In the genomic region with DNA sequence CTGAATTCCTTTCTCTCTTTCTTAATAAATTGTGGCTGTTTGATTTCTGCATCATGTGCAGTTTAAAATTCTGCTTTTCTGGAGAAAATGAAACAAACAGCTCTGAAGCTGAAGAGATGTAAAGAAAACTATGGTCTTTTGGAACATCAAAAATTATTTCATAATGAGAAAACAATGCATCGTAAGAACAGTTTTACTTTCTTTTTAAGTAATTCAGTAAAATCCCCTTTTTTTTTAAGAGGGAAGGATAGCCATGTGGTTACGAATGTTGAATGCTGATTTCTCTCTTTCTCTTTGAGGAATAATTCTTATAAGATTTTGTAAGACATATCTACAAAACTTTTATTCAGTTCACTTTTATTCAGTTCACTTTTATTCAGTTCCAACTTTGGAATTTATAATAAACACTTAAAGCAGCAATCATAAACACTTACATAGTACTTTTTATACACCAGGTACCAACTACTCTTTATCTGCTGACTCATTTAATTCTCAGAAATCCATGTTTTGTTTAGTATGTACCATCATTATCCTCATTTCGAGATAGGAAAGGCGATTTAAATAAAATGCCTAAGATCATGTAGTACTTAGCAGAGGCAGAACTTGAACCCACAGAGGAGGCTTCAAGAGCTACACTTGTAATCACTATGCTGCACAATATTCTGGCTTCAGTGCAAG, we compare ENCODE assay signal across 24 cellular contexts. TPM values are rescaled to one million over a fixed set of nuclear protein-coding genes. Genes with fewer than 3 reads are reported as not detected.
DNase-seq lines count a peak whose midpoint lies in the region; ATAC-seq, FAIRE-seq and TF ChIP-seq lines count a peak whose summit lies in the region.
"Had no signal": no experiment of that assay in that cellular context is flagged by ENCODE, and none has a peak within 500 bp of the region (broad histone marks: within the 10 kb centered on the region; RNA-seq: fewer than 3 reads in every experiment).

No MANE protein-coding gene starts in this region.

- in situ Hi-C loops in IMR-90 (cut with MboI; ENCODE audit: low sequenced_read_pairs) = no loop called here

- no peak overlapping the region for H3K27ac Mint-ChIP-seq in stimulated activated naive B cell treated with anti-CD40 and anti-IgM and Interleukin-4, amounts not matched to agents 10 μg/mL and 1 μg/mL and 100 μg/mL, for 72 hours
- H3K27ac Mint-ChIP-seq in naive thymus-derived CD4-positive, alpha-beta T cell = no peak overlapping the region

- CTCF ChIA-PET in A549 (lab: Yijun Ruan, JAX) (no interaction called here), IMR-90 (lab: Yijun Ruan, JAX) (no interaction called here)
- CTCF ChIA-PET in naive thymus-derived CD4-positive, alpha-beta T cell (lab: Charles Lee) = no interaction called here

- H2BK15ac ChIP-seq in IMR-90 (ENCODE audit: low read depth, low read length) = no peak overlapping the region

- H3K9ac ChIP-seq in IMR-90 (ENCODE audit: low read depth, low read length) = no peak overlapping the region

- no peak for TF ChIP-seq EP300 in A549 (IDR thresholded peaks at IDR 0.05)

- H3K4me1 ChIP-seq in A549 (no peaks in the 10 kb centered on the region), IMR-90 (ENCODE audit: control insufficient read depth, insufficient read depth, low read length) (no peaks in the 10 kb centered on the region)
- no peaks in the 10 kb centered on the region for H3K4me1 ChIP-seq in naive thymus-derived CD4-positive, alpha-beta T cell (ENCODE audit: control insufficient read depth in 2 of 2, insufficient read depth in 2 of 2, low read length in 2 of 2)
- H3K4me1 ChIP-seq: Peyer's patch, SJCRH30 had no signal

- H2BK120ac ChIP-seq in IMR-90 (ENCODE audit: low read depth, low read length) = no peak overlapping the region

- POLR2A ChIA-PET in A549 (lab: Yijun Ruan, JAX) (no interaction called here), IMR-90 (lab: Charles Lee; ENCODE audit: unreplicated experiment) (no interaction called here)
- POLR2A ChIA-PET in naive thymus-derived CD4-positive, alpha-beta T cell (lab: Charles Lee) = no interaction called here

- WGBS in A549 (ENCODE audit: missing lambda C conversion rate) = 17% methylated on average over 4 of the region's 4 CpGs
- WGBS in IMR-90 (ENCODE audit: extremely low coverage in 2 of 2, insufficient read length in 1 of 2), 2 experiments = no CpG with 5 or more reads among the region's 4 CpGs

- no peaks in the 10 kb centered on the region for H3K79me1 ChIP-seq in IMR-90 (ENCODE audit: low read depth in 1 of 2, low read length in 2 of 2)

- no peak overlapping the region for H2AFZ ChIP-seq in IMR-90 (replicated peaks; ENCODE audit: low read length, poor library complexity)

- peaks cover 0 to 1% of the 10 kb centered on the region in 2 donors for H3K9me3 Mint-ChIP-seq in stimulated activated naive B cell treated with anti-CD40 and anti-IgM and Interleukin-4, amounts not matched to agents 10 μg/mL and 1 μg/mL and 100 μg/mL, for 72 hours
- peaks cover 0 to 14% (median 0%) of the 10 kb centered on the region in 11 donors for H3K9me3 Mint-ChIP-seq in naive thymus-derived CD4-positive, alpha-beta T cell

- no peak overlapping the region for H3K4ac ChIP-seq in IMR-90 (ENCODE audit: low read depth, low read length)

- no peak for TF ChIP-seq RAD21 in A549 (conservative IDR thresholded peaks at IDR 0.05 in 1 of 2, IDR thresholded peaks at IDR 0.05 in 1 of 2)
- no peak for TF ChIP-seq RAD21 in IMR-90 (IDR thresholded peaks at IDR 0.05; ENCODE audit: low read length)

- no peaks in the 10 kb centered on the region for H3K9me1 ChIP-seq in IMR-90 (ENCODE audit: insufficient read depth, low read length)

- H2BK20ac ChIP-seq in IMR-90 (ENCODE audit: low read depth, low read length) = no peak overlapping the region

- no peak overlapping the region for H2AK5ac ChIP-seq in IMR-90 (ENCODE audit: low read depth, low read length)

- no peak overlapping the region for H3K4me3 Mint-ChIP-seq in stimulated activated naive B cell treated with anti-CD40 and anti-IgM and Interleukin-4, amounts not matched to agents 10 μg/mL and 1 μg/mL and 100 μg/mL, for 72 hours
- H3K4me3 Mint-ChIP-seq in naive thymus-derived CD4-positive, alpha-beta T cell = no peak overlapping the region

- H3K18ac ChIP-seq in IMR-90 (ENCODE audit: low read depth, low read length) = no peak overlapping the region

- H3K36me3 ChIP-seq in IMR-90 (ENCODE audit: control insufficient read depth, insufficient read depth, low read length) = no peaks in the 10 kb centered on the region
- H3K36me3 ChIP-seq in naive thymus-derived CD4-positive, alpha-beta T cell (ENCODE audit: control insufficient read depth in 2 of 3, insufficient read depth in 3 of 3, low read length in 3 of 3) = no peaks in the 10 kb centered on the region
- H3K36me3 ChIP-seq in H7 (replicated peaks; ENCODE audit: control insufficient read depth, insufficient read depth, low read length) = no peaks in the 10 kb centered on the region
- H3K36me3 ChIP-seq: BE2C, Peyer's patch, SJCRH30 had no signal

- H3K27me3 ChIP-seq in IMR-90 (ENCODE audit: control insufficient read depth, insufficient read depth, low read length) = no peaks in the 10 kb centered on the region
- no peaks in the 10 kb centered on the region for H3K27me3 ChIP-seq in naive thymus-derived CD4-positive, alpha-beta T cell (ENCODE audit: control insufficient read depth in 2 of 2, insufficient read depth in 2 of 2, low read length in 2 of 2)
- no peaks in the 10 kb centered on the region for H3K27me3 ChIP-seq in H7 (ENCODE audit: control insufficient read depth, insufficient read depth, low read length)
- H3K27me3 ChIP-seq: BE2C, Peyer's patch, SJCRH30 had no signal

- H3K4me2 ChIP-seq in A549 = no peak overlapping the region
- H3K4me2 ChIP-seq in IMR-90 (ENCODE audit: low read depth, low read length) = no peak overlapping the region

- H3K56ac ChIP-seq in IMR-90 (ENCODE audit: extremely low read depth, insufficient read depth, low read length) = no peak overlapping the region; the same call in 1 of the 2 replicates

- no peak for TF ChIP-seq POLR2A in A549 (IDR thresholded peaks at IDR 0.05; ENCODE audit: low read length)
- TF ChIP-seq POLR2A in IMR-90 (IDR thresholded peaks at IDR 0.05; ENCODE audit: low read depth, low read length) = no peak

- H4K8ac ChIP-seq in IMR-90 (ENCODE audit: low read depth in 2 of 2, low read length in 2 of 2) = no peak overlapping the region

- no peak overlapping the region for H2BK5ac ChIP-seq in IMR-90 (ENCODE audit: low read depth, low read length, poor library complexity, severe bottlenecking)

- no peak overlapping the region for H4K91ac ChIP-seq in IMR-90 (ENCODE audit: insufficient read depth, low read depth, low read length)

- H3K23ac ChIP-seq in IMR-90 (ENCODE audit: low read depth, low read length) = no peak overlapping the region

- no peaks in the 10 kb centered on the region for H3K4me1 Mint-ChIP-seq in stimulated activated naive B cell treated with anti-CD40 and anti-IgM and Interleukin-4, amounts not matched to agents 10 μg/mL and 1 μg/mL and 100 μg/mL, for 72 hours
- no peaks in the 10 kb centered on the region for H3K4me1 Mint-ChIP-seq in naive thymus-derived CD4-positive, alpha-beta T cell

- no TSS peak for BruUV-seq in IMR-90 (replicated peaks; lab: Mats Ljungman, UMichigan)

- FAIRE-seq in A549 (lab: Jason Lieb, UNC) = no peak
- FAIRE-seq: D721Med had no signal

- H4K20me1 ChIP-seq in IMR-90 (ENCODE audit: insufficient read depth, low read length) = no peaks in the 10 kb centered on the region

- intact Hi-C loops in IMR-90 (cut with micrococcal nuclease) = no loop called here
- intact Hi-C loops in naive thymus-derived CD4-positive, alpha-beta T cell (cut with micrococcal nuclease) = no loop called here

- no peaks in the 10 kb centered on the region for H3K27me3 Mint-ChIP-seq in stimulated activated naive B cell treated with anti-CD40 and anti-IgM and Interleukin-4, amounts not matched to agents 10 μg/mL and 1 μg/mL and 100 μg/mL, for 72 hours
- no peaks in the 10 kb centered on the region for H3K27me3 Mint-ChIP-seq in naive thymus-derived CD4-positive, alpha-beta T cell

- no peaks in the 10 kb centered on the region for H3K36me3 Mint-ChIP-seq in stimulated activated naive B cell treated with anti-CD40 and anti-IgM and Interleukin-4, amounts not matched to agents 10 μg/mL and 1 μg/mL and 100 μg/mL, for 72 hours
- H3K36me3 Mint-ChIP-seq in naive thymus-derived CD4-positive, alpha-beta T cell = no peaks in the 10 kb centered on the region

- dilution Hi-C loops in IMR-90 (cut with HindIII; ENCODE audit: low sequenced_read_pairs, unreplicated experiment) = no loop called here

- H3K27ac ChIP-seq in A549 (no peak overlapping the region), IMR-90 (ENCODE audit: insufficient read depth, low read length) (no peak overlapping the region)
- no peak overlapping the region for H3K27ac ChIP-seq in naive thymus-derived CD4-positive, alpha-beta T cell (ENCODE audit: low read depth, low read length)
- H3K27ac ChIP-seq: HL-60, Peyer's patch, SJCRH30 had no signal

- H3K14ac ChIP-seq in IMR-90 (replicated peaks; ENCODE audit: low read depth, low read length) = no peak overlapping the region

- no peaks in the 10 kb centered on the region for H3K9me3 ChIP-seq in A549
- H3K9me3 ChIP-seq in IMR-90 (ENCODE audit: control insufficient read depth, insufficient read depth, low read length) = peaks cover 5% of the 10 kb centered on the region
- no peaks in the 10 kb centered on the region for H3K9me3 ChIP-seq in naive thymus-derived CD4-positive, alpha-beta T cell (ENCODE audit: control insufficient read depth in 2 of 3, low read length in 3 of 3)
- H3K9me3 ChIP-seq: BE2C, Peyer's patch, SJCRH30 had no signal

- DNase-seq in A549 (ENCODE audit: low read depth in 1 of 2, low spot score in 1 of 2) (no peak), IMR-90 (no peak), OCI-M1 (lab: John Stamatoyannopoulos, UW) (peak; percentile 74), H7 (no peak)
- no peak for DNase-seq in stimulated activated naive B cell treated with anti-CD40 and anti-IgM and Interleukin-4, amounts not matched to agents 10 μg/mL and 1 μg/mL and 100 μg/mL, for 72 hours
- DNase-seq in naive thymus-derived CD4-positive, alpha-beta T cell = no peak
- DNase-seq in activated CD4-positive, alpha-beta T cell treated with anti-CD3 and anti-CD28 coated beads, Interleukin-2, amount 50 U/mL, for 1 hour = no peak
- DNase-seq: BE2C, DMS53, GDM1, GOT3, NCI-H1694, NCI-H2107, NCI-H446 treated with DMSO at 0.1 percent for 48 hours, NCI-H526 treated with DMSO at 0.1 percent for 48 hours, Peyer's patch, SJCRH30, T-helper 1 cell had no signal

- ATAC-seq in A549 = no peak
- ATAC-seq in GM18502 (IDR thresholded peaks at IDR 0.05; ENCODE audit: poor library complexity, unreplicated experiment) = peak; percentile 60
- ATAC-seq in IMR-90 (ENCODE audit: low read depth) = no peak
- no peak for ATAC-seq in stimulated activated naive B cell treated with anti-CD40 and anti-IgM and Interleukin-4, amounts not matched to agents 10 μg/mL and 1 μg/mL and 100 μg/mL, for 72 hours (replicated peaks)
- no peak for ATAC-seq in naive thymus-derived CD4-positive, alpha-beta T cell

- H4K5ac ChIP-seq in IMR-90 (ENCODE audit: low read depth, low read length) = no peak overlapping the region

- H3K4me3 ChIP-seq in A549 (no peak overlapping the region), IMR-90 (ENCODE audit: insufficient read depth, low read depth, low read length) (no peak overlapping the region), H7 (ENCODE audit: insufficient read depth, low read depth, low read length) (no peak overlapping the region)
- H3K4me3 ChIP-seq in naive thymus-derived CD4-positive, alpha-beta T cell (ENCODE audit: low read length) = no peak overlapping the region
- H3K4me3 ChIP-seq: Peyer's patch, SJCRH30 had no signal

- H2AK9ac ChIP-seq in IMR-90 (replicated peaks; ENCODE audit: low read depth, low read length, poor library complexity) = no peak overlapping the region

- no peak for TF ChIP-seq CTCF in A549 (IDR thresholded peaks at IDR 0.05)
- TF ChIP-seq CTCF in IMR-90 (conservative IDR thresholded peaks at IDR 0.05; ENCODE audit: low read depth, low read length) = no peak

RNA-seq across cellular contexts. Expression of a gene that starts 26.6 kb away (rescaled TPM):
- not detected in 2 replicates for polyA plus RNA-seq in A549 (2011; rRNA removed)
- polyA plus RNA-seq in A549 (2012; cell fraction: cytosol; rRNA removed) = not detected in 2 replicates
- polyA plus RNA-seq in A549 (2012; cell fraction: nucleus; rRNA removed) = not detected in 2 replicates
- not detected in 3 replicates for polyA plus RNA-seq in A549 (2017; fragmentation: RNase III; extraction: RNeasy Plus Mini Kit Qiagen cat#74134 plus additional on column Dnase treatment)
- polyA minus RNA-seq in A549 (2011; rRNA and poly(A)+ RNA removed) = not detected in 2 replicates
- not detected in 2 replicates for total RNA-seq in IMR-90 (2012; rRNA removed)
- not detected in 2 replicates for polyA plus RNA-seq in IMR-90 (2012; rRNA removed)
- polyA plus RNA-seq in IMR-90 (2012; cell fraction: cytosol; rRNA removed) = not detected in 2 replicates
- polyA plus RNA-seq in IMR-90 (2012; cell fraction: nucleus; rRNA removed; ENCODE audit: low replicate concordance) = not detected in 2 replicates
- total RNA-seq in naive thymus-derived CD4-positive, alpha-beta T cell = not detected
- not detected for polyA plus RNA-seq in naive thymus-derived CD4-positive, alpha-beta T cell
- total RNA-seq in H7 (2014; rRNA removed; shearing (Covaris generic)) = 0.03 TPM in 1 of 2 replicates, not detected in the other
- total RNA-seq: A172, HT-29, M059J, Peyer's patch, SJCRH30 had no signal
